ENCODE assay signal across 28 cellular contexts in the genomic region with DNA sequence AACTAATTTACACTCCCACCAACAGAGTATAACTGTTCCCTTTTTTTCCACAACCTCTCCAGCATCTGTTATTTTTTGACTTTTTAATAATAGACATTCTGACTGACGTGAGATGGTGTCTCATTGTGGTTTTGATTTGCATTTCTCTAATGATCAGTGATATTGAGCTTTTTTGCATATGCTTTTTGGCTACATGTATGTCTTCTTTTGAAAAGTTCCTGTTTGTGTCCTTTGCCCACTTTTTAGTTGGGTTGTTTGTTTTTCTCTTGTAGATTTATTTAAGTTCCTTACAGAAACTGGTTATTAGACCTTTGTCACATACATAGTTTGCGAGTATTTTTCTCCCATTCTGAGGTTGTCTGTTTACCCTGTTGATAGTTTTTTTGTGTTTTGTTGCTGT.
"Had no signal": no experiment of that assay in that cellular context is flagged by ENCODE, and none has a peak within 500 bp of the region (broad histone marks: within the 10 kb centered on the region; RNA-seq: fewer than 3 reads in every experiment).

No MANE protein-coding gene starts in this region.

- H3K36me3 Mint-ChIP-seq: stimulated activated effector memory CD8-positive, alpha-beta T cell treated with anti-CD3 and anti-CD28 coated beads, Interleukin-12 subunit alpha, Interleukin-12 subunit beta, amount 100 ng/mL, for 72 hours; stimulated activated memory B cell treated with anti-CD40 and anti-IgM and Interleukin-4, amounts not matched to agents 10 μg/mL and 1 μg/mL and 100 μg/mL, for 72 hours; stimulated activated naive B cell treated with anti-CD40 and anti-IgM and Interleukin-4, amounts not matched to agents 10 μg/mL and 1 μg/mL and 100 μg/mL, for 72 hours; type B pancreatic cell had no signal

- H3K27ac Mint-ChIP-seq: stimulated activated effector memory CD8-positive, alpha-beta T cell treated with anti-CD3 and anti-CD28 coated beads, Interleukin-12 subunit alpha, Interleukin-12 subunit beta, amount 100 ng/mL, for 72 hours; stimulated activated memory B cell treated with anti-CD40 and anti-IgM and Interleukin-4, amounts not matched to agents 10 μg/mL and 1 μg/mL and 100 μg/mL, for 72 hours; stimulated activated naive B cell treated with anti-CD40 and anti-IgM and Interleukin-4, amounts not matched to agents 10 μg/mL and 1 μg/mL and 100 μg/mL, for 72 hours; stimulated activated naive CD8-positive, alpha-beta T cell treated with anti-CD3 and anti-CD28 coated beads, Interleukin-15, amount 100 ng/mL, for 72 hours; stimulated activated naive CD8-positive, alpha-beta T cell treated with anti-CD3 and anti-CD28 coated beads, Interleukin-15, Interleukin-2, amounts not matched to agents 100 ng/mL and 50 ng/mL, for 24 hours; type B pancreatic cell had no signal

- H3K4me1 ChIP-seq: stomach, suprapubic skin, testis, thyroid gland, tibial artery, tibial nerve, transverse colon, upper lobe of left lung, upper lobe of right lung, uterus, vagina had no signal

- H3K36me3 ChIP-seq: stomach, suprapubic skin, thoracic aorta, thyroid gland, tibial artery, tibial nerve, transverse colon, upper lobe of left lung, upper lobe of right lung, uterus, vagina had no signal

- H3K27ac ChIP-seq: stomach, suprapubic skin, testis, thoracic aorta, thyroid gland, tibial artery, tibial nerve, transverse colon, upper lobe of left lung, upper lobe of right lung, uterus, vagina had no signal

- H3K4me3 ChIP-seq: stomach, suprapubic skin, testis, thoracic aorta, thyroid gland, tibial artery, tibial nerve, transverse colon, upper lobe of left lung, upper lobe of right lung, uterus, vagina had no signal

- H3K27me3 ChIP-seq: testis, thyroid gland, upper lobe of left lung, vagina had no signal

- ATAC-seq: stimulated activated effector memory CD8-positive, alpha-beta T cell treated with anti-CD3 and anti-CD28 coated beads, Interleukin-12 subunit alpha, Interleukin-12 subunit beta, amount 100 ng/mL, for 72 hours; stimulated activated memory B cell treated with anti-CD40 and anti-IgM and Interleukin-4, amounts not matched to agents 10 μg/mL and 1 μg/mL and 100 μg/mL, for 72 hours; stimulated activated naive B cell treated with anti-CD40 and anti-IgM and Interleukin-4, amounts not matched to agents 10 μg/mL and 1 μg/mL and 100 μg/mL, for 72 hours; stimulated activated naive CD8-positive, alpha-beta T cell treated with anti-CD3 and anti-CD28 coated beads, Interleukin-15, amount 100 ng/mL, for 72 hours; stimulated activated naive CD8-positive, alpha-beta T cell treated with anti-CD3 and anti-CD28 coated beads, Interleukin-15, Interleukin-2, amounts not matched to agents 100 U/mL and 50 U/mL, for 24 hours; upper lobe of right lung had no signal

- H3K27me3 Mint-ChIP-seq: stimulated activated memory B cell treated with anti-CD40 and anti-IgM and Interleukin-4, amounts not matched to agents 10 μg/mL and 1 μg/mL and 100 μg/mL, for 72 hours had no signal

- DNase-seq: stimulated activated CD4-positive, alpha-beta T cell treated with anti-CD3 and anti-CD28 coated beads, Interleukin-2, amount 100 ng/mL, for 48 hours; stimulated activated CD4-positive, alpha-beta T cell treated with anti-CD3 and anti-CD28 coated beads, Interleukin-4, amount 100 ng/mL, for 1 hour; stimulated activated CD4-positive, alpha-beta T cell treated with anti-CD3 and anti-CD28 coated beads, Interleukin-4, amount 100 ng/mL, for 24 hours; stimulated activated CD4-positive, alpha-beta T cell treated with anti-CD3 and anti-CD28 coated beads, Interleukin-4, amount 100 ng/mL, for 4 hours; stimulated activated CD8-positive, alpha-beta memory T cell treated with anti-CD3 and anti-CD28 coated beads, Interleukin-4, amount 100 ng/mL, for 48 hours; stimulated activated naive B cell treated with anti-CD40 and anti-IgM and Interleukin-4, amounts not matched to agents 10 μg/mL and 1 μg/mL and 100 μg/mL, for 72 hours; stimulated activated naive CD4-positive, alpha-beta T cell; stimulated activated naive CD4-positive, alpha-beta T cell treated with Interleukin-2 at 50 U/mL for 16 hours; stimulated activated naive CD8-positive, alpha-beta T cell treated with anti-CD3 and anti-CD28 coated beads, Interleukin-15, amount 100 ng/mL, for 72 hours; stimulated activated naive CD8-positive, alpha-beta T cell treated with anti-CD3 and anti-CD28 coated beads, Interleukin-15, Interleukin-2, amounts not matched to agents 100 U/mL and 50 U/mL, for 24 hours; stomach; substantia nigra; testis; thyroid gland; tibial artery; transverse colon; trophoblast cell; upper lobe of left lung; upper lobe of right lung; uterus had no signal

- H3K4me1 Mint-ChIP-seq: stimulated activated effector memory CD8-positive, alpha-beta T cell treated with anti-CD3 and anti-CD28 coated beads, Interleukin-12 subunit alpha, Interleukin-12 subunit beta, amount 100 ng/mL, for 72 hours; stimulated activated memory B cell treated with anti-CD40 and anti-IgM and Interleukin-4, amounts not matched to agents 10 μg/mL and 1 μg/mL and 100 μg/mL, for 72 hours; stimulated activated naive B cell treated with anti-CD40 and anti-IgM and Interleukin-4, amounts not matched to agents 10 μg/mL and 1 μg/mL and 100 μg/mL, for 72 hours; stimulated activated naive CD8-positive, alpha-beta T cell treated with anti-CD3 and anti-CD28 coated beads, Interleukin-15, amount 100 ng/mL, for 72 hours had no signal

- H3K9me3 ChIP-seq: suprapubic skin, testis, thyroid gland, transverse colon, upper lobe of left lung, upper lobe of right lung, uterus, vagina had no signal

- H3K4me3 Mint-ChIP-seq: stimulated activated effector memory CD8-positive, alpha-beta T cell treated with anti-CD3 and anti-CD28 coated beads, Interleukin-12 subunit alpha, Interleukin-12 subunit beta, amount 100 ng/mL, for 72 hours; stimulated activated memory B cell treated with anti-CD40 and anti-IgM and Interleukin-4, amounts not matched to agents 10 μg/mL and 1 μg/mL and 100 μg/mL, for 72 hours; stimulated activated naive B cell treated with anti-CD40 and anti-IgM and Interleukin-4, amounts not matched to agents 10 μg/mL and 1 μg/mL and 100 μg/mL, for 72 hours; stimulated activated naive CD8-positive, alpha-beta T cell treated with anti-CD3 and anti-CD28 coated beads, Interleukin-15, amount 100 ng/mL, for 72 hours; stimulated activated naive CD8-positive, alpha-beta T cell treated with anti-CD3 and anti-CD28 coated beads, Interleukin-15, Interleukin-2, amounts not matched to agents 100 ng/mL and 50 ng/mL, for 24 hours; type B pancreatic cell had no signal
